ENCODE assay signal across 33 cellular contexts in the genomic region with DNA sequence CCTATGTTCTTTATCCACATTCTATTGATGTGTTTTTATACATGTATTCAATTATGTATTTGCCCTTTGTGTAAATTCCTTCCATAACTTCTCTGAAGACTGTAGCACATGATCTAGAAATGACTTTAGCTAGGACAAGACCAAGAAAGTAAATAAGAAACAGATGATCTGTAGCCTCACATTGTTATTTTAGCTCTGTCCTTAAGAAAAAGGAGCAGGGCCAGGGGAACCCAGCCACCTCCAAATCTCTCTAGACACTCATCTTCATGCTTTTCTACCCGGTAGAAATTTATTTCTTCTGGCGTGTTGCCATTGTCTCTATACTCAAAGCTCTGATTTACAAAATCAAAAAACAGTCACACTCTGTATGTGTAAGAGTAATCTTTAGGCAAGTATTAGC. TPM values are rescaled to one million over a fixed set of nuclear protein-coding genes. Genes with fewer than 3 reads are reported as not detected.
DNase-seq lines count a peak whose midpoint lies in the region; ATAC-seq, FAIRE-seq and TF ChIP-seq lines count a peak whose summit lies in the region.
"Had no signal": no experiment of that assay in that cellular context is flagged by ENCODE, and none has a peak within 500 bp of the region (broad histone marks: within the 10 kb centered on the region; RNA-seq: fewer than 3 reads in every experiment).

No MANE protein-coding gene starts in this region.

- H3K9me3 ChIP-seq in hepatocyte (ENCODE audit: low read depth) (no peaks in the 10 kb centered on the region), subcutaneous abdominal adipose tissue (ENCODE audit: control insufficient read depth in 5 of 5, low read length in 5 of 5) (no peaks in the 10 kb centered on the region)
- H3K9me3 ChIP-seq: colonic mucosa, right lobe of liver, thoracic aorta had no signal

- DNase-seq in activated CD8-positive, alpha-beta T cell treated with anti-CD3 and anti-CD28 coated beads, Interleukin-2, amount 10 ng/mL, durations not matched to agents 7 days and 5 days: no peak
- DNase-seq in activated CD8-positive, alpha-beta T cell treated with anti-CD3 and anti-CD28 coated beads for 36 hours: no peak
- DNase-seq in hepatocyte (ENCODE audit: low spot score) (no peak), DMS 273 treated with DMSO at 0.1 percent for 48 hours (lab: John Stamatoyannopoulos, UW) (no peak), COLO829 (ENCODE audit: low spot score) (no peak)
- DNase-seq: activated CD4-positive, alpha-beta T cell treated with anti-CD3 and anti-CD28 coated beads, Interleukin-2, amount 50 U/mL, for 4 hours; activated CD4-positive, CD25-positive, alpha-beta regulatory T cell; activated CD8-positive, alpha-beta memory T cell treated with anti-CD3 and anti-CD28 coated beads, Interleukin-2, amount 50 U/mL, for 48 hours; activated naive CD4-positive, alpha-beta T cell treated with anti-CD3 and anti-CD28 coated beads, Interleukin-2, amount 10 ng/mL, durations not matched to agents 7 days and 5 days; amniotic stem cell; CD4-positive, CD25-positive, alpha-beta regulatory T cell; colonic mucosa; effector memory CD4-positive, alpha-beta T cell; EL; NCI-H1694 treated with DMSO at 0.1 percent for 48 hours; NCI-H2171; NCI-H510A treated with DMSO at 0.1 percent for 48 hours; PC-9; right lobe of liver; stimulated activated CD4-positive, alpha-beta T cell treated with anti-CD3 and anti-CD28 coated beads, Interleukin-15, amount 100 ng/mL, for 24 hours; stimulated activated naive CD4-positive, alpha-beta T cell; SW 1271 had no signal

- CTCF ChIA-PET in activated CD8-positive, alpha-beta T cell treated with anti-CD3 and anti-CD28 coated beads, Interleukin-2, amount 10 ng/mL, durations not matched to agents 7 days and 5 days (lab: Charles Lee): interaction anchor here (1.5 to 1.9 kb wide), 2 partner anchors 13 to 51 kb away, joined by 5 to 7 read pairs; no protein-coding TSS in a partner anchor
- CTCF ChIA-PET in activated CD8-positive, alpha-beta T cell treated with anti-CD3 and anti-CD28 coated beads for 36 hours (lab: Charles Lee): interaction anchor here (1.2 to 1.9 kb wide), 2 partner anchors 14 to 372 kb away, joined by 4 read pairs; no protein-coding TSS in a partner anchor

- POLR2A ChIA-PET in activated CD8-positive, alpha-beta T cell treated with anti-CD3 and anti-CD28 coated beads, Interleukin-2, amount 10 ng/mL, durations not matched to agents 7 days and 5 days (lab: Charles Lee): no interaction called here
- POLR2A ChIA-PET in activated CD8-positive, alpha-beta T cell treated with anti-CD3 and anti-CD28 coated beads for 36 hours (lab: Charles Lee): interaction anchor here (0.6 kb wide), 1 partner anchor 427 kb away, joined by 3 read pairs; no protein-coding TSS in a partner anchor

- H3K9me2 ChIP-seq in hepatocyte (replicated peaks; ENCODE audit: insufficient read depth): no peaks in the 10 kb centered on the region

- H3K4me3 Mint-ChIP-seq in activated CD8-positive, alpha-beta T cell treated with anti-CD3 and anti-CD28 coated beads, Interleukin-2, amount 10 ng/mL, durations not matched to agents 7 days and 5 days: no peak overlapping the region
- H3K4me3 Mint-ChIP-seq in activated CD8-positive, alpha-beta T cell treated with anti-CD3 and anti-CD28 coated beads for 36 hours: no peak overlapping the region
- H3K4me3 Mint-ChIP-seq: activated naive CD4-positive, alpha-beta T cell treated with anti-CD3 and anti-CD28 coated beads, Interleukin-2, amount 10 ng/mL, durations not matched to agents 7 days and 5 days; CD4-positive, CD25-positive, alpha-beta regulatory T cell had no signal

- WGBS in hepatocyte (ENCODE audit: low lambda C conversion rate, missing lambda C conversion rate): 65% methylated on average over 2 of the region's 2 CpGs

- no peak for TF ChIP-seq CTCF in activated CD8-positive, alpha-beta T cell treated with anti-CD3 and anti-CD28 coated beads for 36 hours (IDR thresholded peaks at IDR 0.05)
- no peak for TF ChIP-seq CTCF in hepatocyte (IDR thresholded peaks at IDR 0.05; ENCODE audit: poor library complexity)

- FAIRE-seq in endometrium (lab: Jason Lieb, UNC): peak; percentile 23
- FAIRE-seq: bronchial epithelial cell, GM12892, HepG2 had no signal

- no peaks in the 10 kb centered on the region for H3K79me2 ChIP-seq in hepatocyte

- intact Hi-C loops in activated CD8-positive, alpha-beta T cell treated with anti-CD3 and anti-CD28 coated beads for 36 hours (cut with micrococcal nuclease): loop anchor here (10.0 kb wide), 1 partner anchor 67 kb away; no protein-coding TSS in a partner anchor

- H3K27ac ChIP-seq in hepatocyte: peak overlapping the region; percentile 2
- peak overlapping the region; percentile 45 for H3K27ac ChIP-seq in subcutaneous abdominal adipose tissue (ENCODE audit: low read depth, low read length)
- H3K27ac ChIP-seq: 22Rv1, colonic mucosa, PC-9, right lobe of liver, thoracic aorta had no signal

- no peaks in the 10 kb centered on the region for H4K20me1 ChIP-seq in hepatocyte (ENCODE audit: insufficient read depth, poor library complexity, severe bottlenecking)

- H3K36me3 Mint-ChIP-seq in activated CD8-positive, alpha-beta T cell treated with anti-CD3 and anti-CD28 coated beads, Interleukin-2, amount 10 ng/mL, durations not matched to agents 7 days and 5 days (ENCODE audit: low read depth): peaks cover 24% of the 10 kb centered on the region
- H3K36me3 Mint-ChIP-seq in activated CD8-positive, alpha-beta T cell treated with anti-CD3 and anti-CD28 coated beads for 36 hours (ENCODE audit: low read depth): peaks cover 12% of the 10 kb centered on the region
- H3K36me3 Mint-ChIP-seq: CD4-positive, CD25-positive, alpha-beta regulatory T cell had no signal

- H3K36me3 ChIP-seq in hepatocyte (replicated peaks; ENCODE audit: insufficient read depth, low read depth) (no peaks in the 10 kb centered on the region), subcutaneous abdominal adipose tissue (ENCODE audit: control insufficient read depth in 5 of 5, insufficient read depth in 5 of 5, low read length in 5 of 5) (no peaks in the 10 kb centered on the region)
- H3K36me3 ChIP-seq: colonic mucosa, right lobe of liver, thoracic aorta had no signal

- no peak overlapping the region for H3K9ac ChIP-seq in subcutaneous abdominal adipose tissue (ENCODE audit: low read length in 5 of 5)

- peaks cover 15% of the 10 kb centered on the region for H3K4me1 ChIP-seq in hepatocyte (ENCODE audit: insufficient read depth)
- H3K4me1 ChIP-seq in subcutaneous abdominal adipose tissue (ENCODE audit: control insufficient read depth in 5 of 5, insufficient read depth in 5 of 5, low read length in 5 of 5): peaks cover 0 to 21% (median 12%) of the 10 kb centered on the region in 5 donors
- H3K4me1 ChIP-seq: colonic mucosa, right lobe of liver had no signal

- no peaks in the 10 kb centered on the region for H3K27me3 Mint-ChIP-seq in activated CD8-positive, alpha-beta T cell treated with anti-CD3 and anti-CD28 coated beads, Interleukin-2, amount 10 ng/mL, durations not matched to agents 7 days and 5 days (ENCODE audit: low read depth)
- no peaks in the 10 kb centered on the region for H3K27me3 Mint-ChIP-seq in activated CD8-positive, alpha-beta T cell treated with anti-CD3 and anti-CD28 coated beads for 36 hours
- H3K27me3 Mint-ChIP-seq: activated naive CD4-positive, alpha-beta T cell treated with anti-CD3 and anti-CD28 coated beads, Interleukin-2, amount 10 ng/mL, durations not matched to agents 7 days and 5 days; CD4-positive, CD25-positive, alpha-beta regulatory T cell; progenitor cell of endocrine pancreas had no signal

- peak overlapping the region; percentile 8 for H3K27ac Mint-ChIP-seq in activated CD8-positive, alpha-beta T cell treated with anti-CD3 and anti-CD28 coated beads, Interleukin-2, amount 10 ng/mL, durations not matched to agents 7 days and 5 days
- H3K27ac Mint-ChIP-seq in activated CD8-positive, alpha-beta T cell treated with anti-CD3 and anti-CD28 coated beads for 36 hours: no peak overlapping the region
- H3K27ac Mint-ChIP-seq: activated naive CD4-positive, alpha-beta T cell treated with anti-CD3 and anti-CD28 coated beads, Interleukin-2, amount 10 ng/mL, durations not matched to agents 7 days and 5 days; CD4-positive, CD25-positive, alpha-beta regulatory T cell; progenitor cell of endocrine pancreas had no signal

- H3K4me3 ChIP-seq in hepatocyte (no peak overlapping the region), subcutaneous abdominal adipose tissue (ENCODE audit: low read depth in 1 of 5, low read length in 5 of 5) (no peak overlapping the region)
- H3K4me3 ChIP-seq: colonic mucosa, lung, PC-9, right lobe of liver, thoracic aorta had no signal

- H3K4me1 Mint-ChIP-seq in activated CD8-positive, alpha-beta T cell treated with anti-CD3 and anti-CD28 coated beads, Interleukin-2, amount 10 ng/mL, durations not matched to agents 7 days and 5 days (ENCODE audit: low read depth): peaks cover 28% of the 10 kb centered on the region
- peaks cover 16% of the 10 kb centered on the region for H3K4me1 Mint-ChIP-seq in activated CD8-positive, alpha-beta T cell treated with anti-CD3 and anti-CD28 coated beads for 36 hours (ENCODE audit: low read depth)

- H3K27me3 ChIP-seq in hepatocyte: no peaks in the 10 kb centered on the region
- no peaks in the 10 kb centered on the region for H3K27me3 ChIP-seq in subcutaneous abdominal adipose tissue (ENCODE audit: control insufficient read depth in 5 of 5, insufficient read depth in 4 of 5, low read length in 5 of 5)
- H3K27me3 ChIP-seq: colonic mucosa, right lobe of liver had no signal

- no peak for ATAC-seq in activated CD8-positive, alpha-beta T cell treated with anti-CD3 and anti-CD28 coated beads, Interleukin-2, amount 10 ng/mL, durations not matched to agents 7 days and 5 days
- no peak for ATAC-seq in activated CD8-positive, alpha-beta T cell treated with anti-CD3 and anti-CD28 coated beads for 36 hours
- no peak for ATAC-seq in HG03442 (IDR thresholded peaks at IDR 0.05; ENCODE audit: unreplicated experiment)
- ATAC-seq: HepG2, right lobe of liver, Right ventricle myocardium inferior had no signal

- no peak overlapping the region for H3K4me2 ChIP-seq in hepatocyte
- H3K4me2 ChIP-seq: PC-9 had no signal

- no peak overlapping the region for H2AFZ ChIP-seq in hepatocyte
- H2AFZ ChIP-seq: PC-9 had no signal

- no peaks in the 10 kb centered on the region for H3K9me3 Mint-ChIP-seq in activated CD8-positive, alpha-beta T cell treated with anti-CD3 and anti-CD28 coated beads, Interleukin-2, amount 10 ng/mL, durations not matched to agents 7 days and 5 days (ENCODE audit: insufficient read depth)
- no peaks in the 10 kb centered on the region for H3K9me3 Mint-ChIP-seq in activated CD8-positive, alpha-beta T cell treated with anti-CD3 and anti-CD28 coated beads for 36 hours
- H3K9me3 Mint-ChIP-seq: activated naive CD4-positive, alpha-beta T cell treated with anti-CD3 and anti-CD28 coated beads, Interleukin-2, amount 10 ng/mL, durations not matched to agents 7 days and 5 days; CD4-positive, CD25-positive, alpha-beta regulatory T cell had no signal

RNA-seq across cellular contexts. Expression of a gene that starts 27.1 kb away (rescaled TPM):
- total RNA-seq in activated CD8-positive, alpha-beta T cell treated with anti-CD3 and anti-CD28 coated beads, Interleukin-2, amount 10 ng/mL, durations not matched to agents 7 days and 5 days: 10 to 100 TPM; 26.5 to 27.7 TPM
- total RNA-seq in activated CD8-positive, alpha-beta T cell treated with anti-CD3 and anti-CD28 coated beads for 36 hours: 10 to 100 TPM; 28.0 to 30.3 TPM
- total RNA-seq in hepatocyte: 5.9 and 8.0 TPM in 2 replicates
- polyA plus RNA-seq in hepatocyte: 3.9 and 7.3 TPM in 2 replicates
